1 cellular context compared by ENCODE assay signal in the genomic region with DNA sequence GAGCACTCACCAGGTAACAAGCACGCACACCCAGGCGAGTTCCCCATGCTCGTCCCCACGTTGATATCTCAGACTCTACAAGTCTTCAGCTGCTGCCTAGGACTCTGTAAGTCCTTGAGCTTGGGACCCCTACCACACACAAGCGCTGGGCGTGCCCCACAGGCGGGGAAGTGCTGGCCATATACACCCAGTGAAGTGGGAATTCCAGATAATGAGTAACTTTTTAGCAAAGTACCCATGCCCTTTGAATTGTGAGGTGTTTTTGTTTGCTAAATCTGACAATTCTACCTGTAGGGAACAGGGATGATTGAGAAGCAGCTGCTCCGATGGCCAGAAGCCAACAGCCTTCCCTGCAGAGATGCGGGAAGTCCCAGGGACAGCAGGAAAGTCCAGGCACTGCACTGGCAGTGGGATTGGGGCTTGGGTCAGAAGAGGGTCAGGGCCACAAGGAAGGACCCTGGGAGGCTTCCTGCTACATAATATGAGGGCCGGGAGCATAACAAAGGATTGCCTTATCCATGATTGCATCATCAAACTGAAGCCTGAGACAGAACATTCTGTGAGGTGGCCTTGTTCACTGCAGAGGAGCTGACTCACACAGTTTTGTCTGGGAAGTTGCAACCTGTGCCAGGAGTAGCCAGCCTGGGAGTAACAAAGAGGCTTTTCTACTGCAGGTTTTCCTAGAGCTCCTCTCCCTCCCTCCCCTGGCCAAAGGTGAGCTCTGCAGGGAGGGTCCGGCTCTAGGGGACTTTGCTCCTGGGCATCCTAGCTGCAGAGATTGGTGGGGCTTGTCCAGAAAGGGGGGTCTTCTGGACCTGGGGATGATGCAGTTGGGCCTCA.
TF ChIP-seq lines count a peak whose summit lies in the region.

No MANE protein-coding gene starts in this region.

TF ChIP-seq in HepG2, 621 proteins besides CTCF, POLR2A, EP300 and RAD21 (continued from another document and continues in another):
- TF ChIP-seq, protein P1, sequence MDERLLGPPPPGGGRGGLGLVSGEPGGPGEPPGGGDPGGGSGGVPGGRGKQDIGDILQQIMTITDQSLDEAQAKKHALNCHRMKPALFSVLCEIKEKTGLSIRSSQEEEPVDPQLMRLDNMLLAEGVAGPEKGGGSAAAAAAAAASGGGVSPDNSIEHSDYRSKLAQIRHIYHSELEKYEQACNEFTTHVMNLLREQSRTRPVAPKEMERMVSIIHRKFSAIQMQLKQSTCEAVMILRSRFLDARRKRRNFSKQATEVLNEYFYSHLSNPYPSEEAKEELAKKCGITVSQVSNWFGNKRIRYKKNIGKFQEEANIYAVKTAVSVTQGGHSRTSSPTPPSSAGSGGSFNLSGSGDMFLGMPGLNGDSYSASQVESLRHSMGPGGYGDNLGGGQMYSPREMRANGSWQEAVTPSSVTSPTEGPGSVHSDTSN (CRISPR knock-in tag; IDR thresholded peaks at IDR 0.05), result peak; percentile 44; the same call in 1 of the 2 replicates
- TF ChIP-seq, protein P2, sequence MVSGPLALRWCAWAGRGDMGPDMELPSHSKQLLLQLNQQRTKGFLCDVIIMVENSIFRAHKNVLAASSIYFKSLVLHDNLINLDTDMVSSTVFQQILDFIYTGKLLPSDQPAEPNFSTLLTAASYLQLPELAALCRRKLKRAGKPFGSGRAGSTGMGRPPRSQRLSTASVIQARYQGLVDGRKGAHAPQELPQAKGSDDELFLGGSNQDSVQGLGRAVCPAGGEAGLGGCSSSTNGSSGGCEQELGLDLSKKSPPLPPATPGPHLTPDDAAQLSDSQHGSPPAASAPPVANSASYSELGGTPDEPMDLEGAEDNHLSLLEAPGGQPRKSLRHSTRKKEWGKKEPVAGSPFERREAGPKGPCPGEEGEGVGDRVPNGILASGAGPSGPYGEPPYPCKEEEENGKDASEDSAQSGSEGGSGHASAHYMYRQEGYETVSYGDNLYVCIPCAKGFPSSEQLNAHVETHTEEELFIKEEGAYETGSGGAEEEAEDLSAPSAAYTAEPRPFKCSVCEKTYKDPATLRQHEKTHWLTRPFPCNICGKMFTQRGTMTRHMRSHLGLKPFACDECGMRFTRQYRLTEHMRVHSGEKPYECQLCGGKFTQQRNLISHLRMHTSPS (CRISPR knock-in tag; IDR thresholded peaks at IDR 0.05; ENCODE audit: low read depth), result peak; percentile 33; the same call in 1 of the 2 replicates
- no peak for TF ChIP-seq ARNT (IDR thresholded peaks at IDR 0.05)
- peak; percentile 58 for TF ChIP-seq TOPORS (CRISPR knock-in tag; IDR thresholded peaks at IDR 0.05)
- no peak for TF ChIP-seq ZNF530 (CRISPR knock-in tag; IDR thresholded peaks at IDR 0.05; ENCODE audit: low read depth)
- peak; percentile 30 for TF ChIP-seq MEIS2 (CRISPR knock-in tag; IDR thresholded peaks at IDR 0.05)
- TF ChIP-seq PRPF4 (IDR thresholded peaks at IDR 0.05; ENCODE audit: low read depth, low read length, poor library complexity, severe bottlenecking), result no peak
- TF ChIP-seq ZNF615 (CRISPR knock-in tag; IDR thresholded peaks at IDR 0.05; ENCODE audit: borderline replicate concordance), result no peak
- TF ChIP-seq EEA1 (CRISPR knock-in tag; IDR thresholded peaks at IDR 0.05; ENCODE audit: borderline replicate concordance), result no peak
- TF ChIP-seq, protein P3, sequence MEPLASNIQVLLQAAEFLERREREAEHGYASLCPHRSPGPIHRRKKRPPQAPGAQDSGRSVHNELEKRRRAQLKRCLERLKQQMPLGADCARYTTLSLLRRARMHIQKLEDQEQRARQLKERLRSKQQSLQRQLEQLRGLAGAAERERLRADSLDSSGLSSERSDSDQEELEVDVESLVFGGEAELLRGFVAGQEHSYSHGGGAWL (CRISPR knock-in tag; IDR thresholded peaks at IDR 0.05), result no peak
- TF ChIP-seq ZFP82 (CRISPR knock-in tag; IDR thresholded peaks at IDR 0.05; ENCODE audit: borderline replicate concordance), result no peak
- TF ChIP-seq SMYD3 (CRISPR knock-in tag; IDR thresholded peaks at IDR 0.05), result peak; percentile 77
- TF ChIP-seq SP4 (CRISPR knock-in tag; IDR thresholded peaks at IDR 0.05), result peak; percentile 86
- TF ChIP-seq JARID2 (CRISPR knock-in tag; IDR thresholded peaks at IDR 0.05; ENCODE audit: insufficient replicate concordance), result no peak
- TF ChIP-seq, protein P4, sequence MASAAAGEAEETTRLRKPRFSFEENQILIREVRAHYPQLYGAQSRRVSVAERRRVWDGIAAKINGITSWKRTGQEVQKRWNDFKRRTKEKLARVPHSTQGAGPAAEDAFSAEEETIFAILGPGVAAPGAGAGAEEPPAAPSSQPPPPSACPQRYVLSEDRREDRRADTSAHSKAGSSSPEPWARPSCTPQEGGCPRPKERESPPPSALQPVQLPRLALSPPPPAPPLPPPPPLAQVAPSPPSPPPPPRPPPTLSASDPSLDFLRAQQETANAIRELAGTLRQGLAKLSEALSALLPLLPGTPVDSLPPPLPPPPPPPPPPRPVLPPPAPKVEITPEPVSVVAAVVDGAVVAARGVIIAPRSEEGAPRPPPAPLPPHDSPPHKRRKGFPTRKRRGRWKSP (CRISPR knock-in tag; IDR thresholded peaks at IDR 0.05), result peak; percentile 78; the same call in 1 of the 2 replicates
- TF ChIP-seq, protein P5, sequence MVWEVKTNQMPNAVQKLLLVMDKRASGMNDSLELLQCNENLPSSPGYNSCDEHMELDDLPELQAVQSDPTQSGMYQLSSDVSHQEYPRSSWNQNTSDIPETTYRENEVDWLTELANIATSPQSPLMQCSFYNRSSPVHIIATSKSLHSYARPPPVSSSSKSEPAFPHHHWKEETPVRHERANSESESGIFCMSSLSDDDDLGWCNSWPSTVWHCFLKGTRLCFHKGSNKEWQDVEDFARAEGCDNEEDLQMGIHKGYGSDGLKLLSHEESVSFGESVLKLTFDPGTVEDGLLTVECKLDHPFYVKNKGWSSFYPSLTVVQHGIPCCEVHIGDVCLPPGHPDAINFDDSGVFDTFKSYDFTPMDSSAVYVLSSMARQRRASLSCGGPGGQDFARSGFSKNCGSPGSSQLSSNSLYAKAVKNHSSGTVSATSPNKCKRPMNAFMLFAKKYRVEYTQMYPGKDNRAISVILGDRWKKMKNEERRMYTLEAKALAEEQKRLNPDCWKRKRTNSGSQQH (CRISPR knock-in tag; IDR thresholded peaks at IDR 0.05; ENCODE audit: low read depth), result peak; percentile 85; the same call in 1 of the 2 replicates
- TF ChIP-seq THAP11 (CRISPR knock-in tag; IDR thresholded peaks at IDR 0.05), result peak; percentile 51
- TF ChIP-seq GTF3A (CRISPR knock-in tag; conservative IDR thresholded peaks at IDR 0.05), result 0 out of 2 replicates have a peak, but pooled peaks have one; percentile 50
- no peak for TF ChIP-seq ZIK1 (CRISPR knock-in tag; IDR thresholded peaks at IDR 0.05; ENCODE audit: borderline replicate concordance, low read depth)
- TF ChIP-seq, protein P6, sequence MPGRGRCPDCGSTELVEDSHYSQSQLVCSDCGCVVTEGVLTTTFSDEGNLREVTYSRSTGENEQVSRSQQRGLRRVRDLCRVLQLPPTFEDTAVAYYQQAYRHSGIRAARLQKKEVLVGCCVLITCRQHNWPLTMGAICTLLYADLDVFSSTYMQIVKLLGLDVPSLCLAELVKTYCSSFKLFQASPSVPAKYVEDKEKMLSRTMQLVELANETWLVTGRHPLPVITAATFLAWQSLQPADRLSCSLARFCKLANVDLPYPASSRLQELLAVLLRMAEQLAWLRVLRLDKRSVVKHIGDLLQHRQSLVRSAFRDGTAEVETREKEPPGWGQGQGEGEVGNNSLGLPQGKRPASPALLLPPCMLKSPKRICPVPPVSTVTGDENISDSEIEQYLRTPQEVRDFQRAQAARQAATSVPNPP (CRISPR knock-in tag; IDR thresholded peaks at IDR 0.05), result peak; percentile 82; the same call in 1 of the 2 replicates
- TF ChIP-seq ZNF841 (CRISPR knock-in tag; IDR thresholded peaks at IDR 0.05; ENCODE audit: borderline replicate concordance), result no peak
- TF ChIP-seq, protein P7, sequence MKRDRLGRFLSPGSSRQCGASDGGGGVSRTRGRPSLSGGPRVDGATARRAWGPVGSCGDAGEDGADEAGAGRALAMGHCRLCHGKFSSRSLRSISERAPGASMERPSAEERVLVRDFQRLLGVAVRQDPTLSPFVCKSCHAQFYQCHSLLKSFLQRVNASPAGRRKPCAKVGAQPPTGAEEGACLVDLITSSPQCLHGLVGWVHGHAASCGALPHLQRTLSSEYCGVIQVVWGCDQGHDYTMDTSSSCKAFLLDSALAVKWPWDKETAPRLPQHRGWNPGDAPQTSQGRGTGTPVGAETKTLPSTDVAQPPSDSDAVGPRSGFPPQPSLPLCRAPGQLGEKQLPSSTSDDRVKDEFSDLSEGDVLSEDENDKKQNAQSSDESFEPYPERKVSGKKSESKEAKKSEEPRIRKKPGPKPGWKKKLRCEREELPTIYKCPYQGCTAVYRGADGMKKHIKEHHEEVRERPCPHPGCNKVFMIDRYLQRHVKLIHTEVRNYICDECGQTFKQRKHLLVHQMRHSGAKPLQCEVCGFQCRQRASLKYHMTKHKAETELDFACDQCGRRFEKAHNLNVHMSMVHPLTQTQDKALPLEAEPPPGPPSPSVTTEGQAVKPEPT (CRISPR knock-in tag; IDR thresholded peaks at IDR 0.05; ENCODE audit: low read depth), result no peak; the same call in 1 of the 2 replicates
- peak; percentile 90 for TF ChIP-seq RCOR2 (CRISPR knock-in tag; IDR thresholded peaks at IDR 0.05)
- no peak for TF ChIP-seq KDM1A (CRISPR knock-in tag; IDR thresholded peaks at IDR 0.05)
- TF ChIP-seq FOXC1 (CRISPR knock-in tag; IDR thresholded peaks at IDR 0.05; ENCODE audit: borderline replicate concordance), result peak; percentile 90
- TF ChIP-seq, protein P8, sequence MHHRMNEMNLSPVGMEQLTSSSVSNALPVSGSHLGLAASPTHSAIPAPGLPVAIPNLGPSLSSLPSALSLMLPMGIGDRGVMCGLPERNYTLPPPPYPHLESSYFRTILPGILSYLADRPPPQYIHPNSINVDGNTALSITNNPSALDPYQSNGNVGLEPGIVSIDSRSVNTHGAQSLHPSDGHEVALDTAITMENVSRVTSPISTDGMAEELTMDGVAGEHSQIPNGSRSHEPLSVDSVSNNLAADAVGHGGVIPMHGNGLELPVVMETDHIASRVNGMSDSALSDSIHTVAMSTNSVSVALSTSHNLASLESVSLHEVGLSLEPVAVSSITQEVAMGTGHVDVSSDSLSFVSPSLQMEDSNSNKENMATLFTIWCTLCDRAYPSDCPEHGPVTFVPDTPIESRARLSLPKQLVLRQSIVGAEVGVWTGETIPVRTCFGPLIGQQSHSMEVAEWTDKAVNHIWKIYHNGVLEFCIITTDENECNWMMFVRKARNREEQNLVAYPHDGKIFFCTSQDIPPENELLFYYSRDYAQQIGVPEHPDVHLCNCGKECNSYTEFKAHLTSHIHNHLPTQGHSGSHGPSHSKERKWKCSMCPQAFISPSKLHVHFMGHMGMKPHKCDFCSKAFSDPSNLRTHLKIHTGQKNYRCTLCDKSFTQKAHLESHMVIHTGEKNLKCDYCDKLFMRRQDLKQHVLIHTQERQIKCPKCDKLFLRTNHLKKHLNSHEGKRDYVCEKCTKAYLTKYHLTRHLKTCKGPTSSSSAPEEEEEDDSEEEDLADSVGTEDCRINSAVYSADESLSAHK (CRISPR knock-in tag; IDR thresholded peaks at IDR 0.05; ENCODE audit: borderline replicate concordance), result no peak
- TF ChIP-seq, protein P9, sequence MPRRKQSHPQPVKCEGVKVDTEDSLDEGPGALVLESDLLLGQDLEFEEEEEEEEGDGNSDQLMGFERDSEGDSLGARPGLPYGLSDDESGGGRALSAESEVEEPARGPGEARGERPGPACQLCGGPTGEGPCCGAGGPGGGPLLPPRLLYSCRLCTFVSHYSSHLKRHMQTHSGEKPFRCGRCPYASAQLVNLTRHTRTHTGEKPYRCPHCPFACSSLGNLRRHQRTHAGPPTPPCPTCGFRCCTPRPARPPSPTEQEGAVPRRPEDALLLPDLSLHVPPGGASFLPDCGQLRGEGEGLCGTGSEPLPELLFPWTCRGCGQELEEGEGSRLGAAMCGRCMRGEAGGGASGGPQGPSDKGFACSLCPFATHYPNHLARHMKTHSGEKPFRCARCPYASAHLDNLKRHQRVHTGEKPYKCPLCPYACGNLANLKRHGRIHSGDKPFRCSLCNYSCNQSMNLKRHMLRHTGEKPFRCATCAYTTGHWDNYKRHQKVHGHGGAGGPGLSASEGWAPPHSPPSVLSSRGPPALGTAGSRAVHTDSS (CRISPR knock-in tag; conservative IDR thresholded peaks at IDR 0.05), result no peak
- no peak; the same call in 1 of the 2 replicates for TF ChIP-seq ZNF460 (CRISPR knock-in tag; IDR thresholded peaks at IDR 0.05; ENCODE audit: borderline replicate concordance)
- no peak for TF ChIP-seq ZNF883 (CRISPR knock-in tag; IDR thresholded peaks at IDR 0.05; ENCODE audit: not compliant biosample characterization)
- TF ChIP-seq ZNF350 (CRISPR knock-in tag; IDR thresholded peaks at IDR 0.05; ENCODE audit: borderline replicate concordance, low read depth), result peak; percentile 90
- TF ChIP-seq, protein P10, sequence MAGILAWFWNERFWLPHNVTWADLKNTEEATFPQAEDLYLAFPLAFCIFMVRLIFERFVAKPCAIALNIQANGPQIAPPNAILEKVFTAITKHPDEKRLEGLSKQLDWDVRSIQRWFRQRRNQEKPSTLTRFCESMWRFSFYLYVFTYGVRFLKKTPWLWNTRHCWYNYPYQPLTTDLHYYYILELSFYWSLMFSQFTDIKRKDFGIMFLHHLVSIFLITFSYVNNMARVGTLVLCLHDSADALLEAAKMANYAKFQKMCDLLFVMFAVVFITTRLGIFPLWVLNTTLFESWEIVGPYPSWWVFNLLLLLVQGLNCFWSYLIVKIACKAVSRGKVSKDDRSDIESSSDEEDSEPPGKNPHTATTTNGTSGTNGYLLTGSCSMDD (CRISPR knock-in tag; IDR thresholded peaks at IDR 0.05), result no peak
